1 cellular context compared by ENCODE assay signal in genomic region chr6:15621203-15622044, GRCh38.
TF ChIP-seq lines count a peak whose summit lies in the region.

No MANE protein-coding gene starts in this region.

TF ChIP-seq in IMR-90, 13 proteins besides CTCF, POLR2A, EP300 and RAD21 (continued from another document):
- TF ChIP-seq CHD1 (IDR thresholded peaks at IDR 0.05; ENCODE audit: low read depth, low read length) (no peak), RCOR1 (IDR thresholded peaks at IDR 0.05; ENCODE audit: insufficient replicate concordance, low read length) (no peak), MAFK (IDR thresholded peaks at IDR 0.05; ENCODE audit: low read depth, low read length) (no peak), FOS (IDR thresholded peaks at IDR 0.05; ENCODE audit: low read depth, low read length) (no peak)
- TF ChIP-seq, protein P1, sequence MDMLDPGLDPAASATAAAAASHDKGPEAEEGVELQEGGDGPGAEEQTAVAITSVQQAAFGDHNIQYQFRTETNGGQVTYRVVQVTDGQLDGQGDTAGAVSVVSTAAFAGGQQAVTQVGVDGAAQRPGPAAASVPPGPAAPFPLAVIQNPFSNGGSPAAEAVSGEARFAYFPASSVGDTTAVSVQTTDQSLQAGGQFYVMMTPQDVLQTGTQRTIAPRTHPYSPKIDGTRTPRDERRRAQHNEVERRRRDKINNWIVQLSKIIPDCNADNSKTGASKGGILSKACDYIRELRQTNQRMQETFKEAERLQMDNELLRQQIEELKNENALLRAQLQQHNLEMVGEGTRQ (IDR thresholded peaks at IDR 0.05; ENCODE audit: low read depth, low read length), result no peak
TF ChIP-seq in IMR-90: peak in this region for 0.
